ENCODE assay signal across 9 cellular contexts in genomic region chr12:57890191-57891120, GRCh38. TPM values are rescaled to one million over a fixed set of nuclear protein-coding genes. Genes with fewer than 3 reads are reported as not detected.
DNase-seq lines count a peak whose midpoint lies in the region; ATAC-seq and TF ChIP-seq lines count a peak whose summit lies in the region.
"Had no signal": no experiment of that assay in that cellular context is flagged by ENCODE, and none has a peak within 500 bp of the region (broad histone marks: within the 10 kb centered on the region; RNA-seq: fewer than 3 reads in every experiment).

No MANE protein-coding gene starts in this region.

- peak overlapping the region; percentile 67 for H3K27ac Mint-ChIP-seq in glutamatergic neuron (ENCODE audit: unreplicated experiment)

- no peak for ATAC-seq in GM19467 (IDR thresholded peaks at IDR 0.05; ENCODE audit: unreplicated experiment)
- no peak for ATAC-seq in HG03159 (IDR thresholded peaks at IDR 0.05; ENCODE audit: unreplicated experiment)

- no peaks in the 10 kb centered on the region for H3K27me3 ChIP-seq in adipocyte (replicated peaks; ENCODE audit: control insufficient read depth, insufficient read depth, low read length)
- H3K27me3 ChIP-seq in smooth muscle cell (ENCODE audit: low read depth), result no peaks in the 10 kb centered on the region
- H3K27me3 ChIP-seq: brain microvascular endothelial cell had no signal

- H4K20me1 ChIP-seq in smooth muscle cell (ENCODE audit: low read depth), result no peaks in the 10 kb centered on the region

- peaks cover 72% of the 10 kb centered on the region for H3K4me1 ChIP-seq in adipocyte (ENCODE audit: control insufficient read depth, insufficient read depth, low read length)
- peaks cover 37% of the 10 kb centered on the region for H3K4me1 ChIP-seq in smooth muscle cell (ENCODE audit: low read depth)

- H3K9ac ChIP-seq in adipocyte (ENCODE audit: low read length), result peak overlapping the region; percentile 88
- H3K9ac ChIP-seq in smooth muscle cell (ENCODE audit: low read depth), result no peak overlapping the region

- H3K27me3 Mint-ChIP-seq in glutamatergic neuron (ENCODE audit: unreplicated experiment), result peaks cover 12% of the 10 kb centered on the region

- H3K27ac ChIP-seq in smooth muscle cell (ENCODE audit: low read depth), result peak overlapping the region; percentile 84
- H3K27ac ChIP-seq: brain microvascular endothelial cell had no signal

- H3K4me3 ChIP-seq in adipocyte (ENCODE audit: low read length), result peak overlapping the region; percentile 68
- H3K4me3 ChIP-seq in smooth muscle cell, result no peak overlapping the region

- H3K79me2 ChIP-seq in smooth muscle cell (ENCODE audit: low read depth), result no peaks in the 10 kb centered on the region

- DNase-seq in HT1080 (ENCODE audit: low read depth), result peak; percentile 29
- DNase-seq in adipocyte (ENCODE audit: low read depth), result peak; percentile 32
- DNase-seq in glutamatergic neuron, result no peak
- no peak for DNase-seq in smooth muscle cell (lab: John Stamatoyannopoulos, UW; ENCODE audit: unreplicated experiment)
- DNase-seq in stimulated activated CD4-positive, alpha-beta T cell treated with anti-CD3 and anti-CD28 coated beads, Interleukin-4, amount 100 ng/mL, for 1 hour, result no peak
- DNase-seq in ACHN, result no peak

- no peak for TF ChIP-seq CTCF in glutamatergic neuron (IDR thresholded peaks at IDR 0.05; ENCODE audit: partially characterized antibody, unreplicated experiment)
- no peak for TF ChIP-seq CTCF in smooth muscle cell (IDR thresholded peaks at IDR 0.05; ENCODE audit: borderline replicate concordance, insufficient read depth, poor library complexity, severe bottlenecking)

- no peak overlapping the region for H3K4me3 Mint-ChIP-seq in glutamatergic neuron (ENCODE audit: unreplicated experiment)

- H3F3A ChIP-seq in smooth muscle cell (ENCODE audit: low read depth), result peaks cover 19% of the 10 kb centered on the region

- in situ Hi-C loops in ACHN (cut with HindIII; ENCODE audit: low pct_ligation_motif_present, low pct_unique_long_range_greater_than_20kb, low sequenced_read_pairs), result no loop called here

- no peaks in the 10 kb centered on the region for H3K36me3 Mint-ChIP-seq in glutamatergic neuron (ENCODE audit: unreplicated experiment)

- peaks cover 44% of the 10 kb centered on the region for H3K4me1 Mint-ChIP-seq in glutamatergic neuron (ENCODE audit: low read depth, unreplicated experiment)

- H3K9me3 ChIP-seq in adipocyte (ENCODE audit: control insufficient read depth, low read length), result no peaks in the 10 kb centered on the region
- no peaks in the 10 kb centered on the region for H3K9me3 ChIP-seq in smooth muscle cell (replicated peaks; ENCODE audit: low read depth)

- 87% methylated on average over 14 of the region's 14 CpGs for WGBS in smooth muscle cell (ENCODE audit: low lambda C conversion rate)

- no peak overlapping the region for H2AFZ ChIP-seq in smooth muscle cell (ENCODE audit: low read depth)

- no peak overlapping the region for H3K4me2 ChIP-seq in smooth muscle cell

- H3K36me3 ChIP-seq in adipocyte (ENCODE audit: control insufficient read depth, insufficient read depth, low read length, severe bottlenecking), result no peaks in the 10 kb centered on the region
- no peaks in the 10 kb centered on the region for H3K36me3 ChIP-seq in smooth muscle cell (ENCODE audit: low read depth)
- H3K36me3 ChIP-seq: brain microvascular endothelial cell had no signal

- H3K9me3 Mint-ChIP-seq in glutamatergic neuron (ENCODE audit: unreplicated experiment), result peaks cover 13% of the 10 kb centered on the region

RNA-seq across cellular contexts. Expression of gene CTDSP2, which starts 43.9 kb away (rescaled TPM):
- total RNA-seq in HT1080 (2014; rRNA removed; shearing (Covaris generic)), result 30.3 and 43.3 TPM in 2 replicates
- polyA plus RNA-seq in HT1080 (2015; cell fraction: cytosol; rRNA removed), result 66.0 and 80.2 TPM in 2 replicates
- polyA plus RNA-seq in HT1080 (2015; cell fraction: nucleus; rRNA removed), result 55.8 and 62.8 TPM in 2 replicates
- total RNA-seq in glutamatergic neuron (ENCODE audit: unreplicated experiment) (127 TPM), smooth muscle cell (77.4 and 86.7 TPM in 2 replicates)
- 61.7 and 62.0 TPM in 2 replicates for polyA plus RNA-seq in smooth muscle cell

RNA-seq across cellular contexts. Expression of gene ATP23, which starts 50.9 kb away (rescaled TPM):
- 17.8 and 24.6 TPM in 2 replicates for total RNA-seq in HT1080 (2014; rRNA removed; shearing (Covaris generic))
- polyA plus RNA-seq in HT1080 (2015; cell fraction: cytosol; rRNA removed), result 10.9 and 11.5 TPM in 2 replicates
- polyA plus RNA-seq in HT1080 (2015; cell fraction: nucleus; rRNA removed), result 1.6 and 6.5 TPM in 2 replicates
- 1.3 TPM for total RNA-seq in glutamatergic neuron (ENCODE audit: unreplicated experiment)
- total RNA-seq in smooth muscle cell, result 2.7 and 3.9 TPM in 2 replicates
- 9.8 and 10.4 TPM in 2 replicates for polyA plus RNA-seq in smooth muscle cell

Comparison
In these comparisons a context has a peak if more than half of its experiments do, and no peak if none do; other contexts are left out.
1. DNase-seq: peak in HT1080 (single experiment) and adipocyte (single experiment); none in glutamatergic neuron (single experiment), smooth muscle cell (single experiment), stimulated activated CD4-positive, alpha-beta T cell treated with anti-CD3 and anti-CD28 coated beads, Interleukin-4, amount 100 ng/mL, for 1 hour (single experiment) and ACHN (single experiment).